ENCODE assay signal across 1 cellular context in the genomic region with DNA sequence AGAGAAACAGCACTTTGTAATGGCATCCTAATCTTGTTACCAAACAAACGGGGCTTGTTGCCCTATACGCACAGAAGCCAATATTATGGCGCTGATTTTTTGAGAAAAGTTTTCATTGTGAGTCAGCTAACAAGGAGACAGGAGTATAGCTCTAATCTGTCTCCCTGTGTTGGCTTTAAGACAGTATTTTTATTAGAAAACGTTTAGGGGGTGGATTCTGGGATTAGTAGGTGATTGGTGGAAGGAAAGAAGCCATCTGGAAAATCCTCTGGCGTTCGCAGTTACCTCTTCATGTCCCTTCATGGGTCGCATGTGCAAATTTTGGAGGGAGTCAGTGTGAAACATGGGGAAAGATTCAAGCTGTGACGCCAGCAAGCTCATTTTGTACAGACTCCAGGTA.
TF ChIP-seq lines count a peak whose summit lies in the region.

No MANE protein-coding gene starts in this region.

TF ChIP-seq in HepG2, 621 proteins besides CTCF, POLR2A, EP300 and RAD21:
- no peak for TF ChIP-seq CENPT (CRISPR knock-in tag; IDR thresholded peaks at IDR 0.05; ENCODE audit: low read depth)
- TF ChIP-seq, protein P1, sequence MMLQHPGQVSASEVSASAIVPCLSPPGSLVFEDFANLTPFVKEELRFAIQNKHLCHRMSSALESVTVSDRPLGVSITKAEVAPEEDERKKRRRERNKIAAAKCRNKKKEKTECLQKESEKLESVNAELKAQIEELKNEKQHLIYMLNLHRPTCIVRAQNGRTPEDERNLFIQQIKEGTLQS (CRISPR knock-in tag; IDR thresholded peaks at IDR 0.05) = no peak
- no peak for TF ChIP-seq FLYWCH1 (CRISPR knock-in tag; IDR thresholded peaks at IDR 0.05)
- no peak for TF ChIP-seq KLF13 (CRISPR knock-in tag; IDR thresholded peaks at IDR 0.05)
- TF ChIP-seq SIN3B (IDR thresholded peaks at IDR 0.05; ENCODE audit: low read length) = no peak
- no peak for TF ChIP-seq DNMT3B (CRISPR knock-in tag; conservative IDR thresholded peaks at IDR 0.05)
- no peak for TF ChIP-seq SRY (CRISPR knock-in tag; IDR thresholded peaks at IDR 0.05)
- no peak for TF ChIP-seq ZNF883 (CRISPR knock-in tag; IDR thresholded peaks at IDR 0.05; ENCODE audit: not compliant biosample characterization)
- TF ChIP-seq MIXL1 (CRISPR knock-in tag; IDR thresholded peaks at IDR 0.05) = no peak
- no peak for TF ChIP-seq KAT7 (CRISPR knock-in tag; IDR thresholded peaks at IDR 0.05; ENCODE audit: borderline replicate concordance)
- TF ChIP-seq ARHGAP35 (CRISPR knock-in tag; IDR thresholded peaks at IDR 0.05; ENCODE audit: borderline replicate concordance) = no peak
- TF ChIP-seq ZKSCAN1 (IDR thresholded peaks at IDR 0.05; ENCODE audit: low read length) = no peak
- TF ChIP-seq ZNF75D (CRISPR knock-in tag; IDR thresholded peaks at IDR 0.05; ENCODE audit: borderline replicate concordance) = no peak
- TF ChIP-seq YEATS4 (CRISPR knock-in tag; IDR thresholded peaks at IDR 0.05; ENCODE audit: borderline replicate concordance) = no peak
- TF ChIP-seq KLF11 (CRISPR knock-in tag; IDR thresholded peaks at IDR 0.05) = no peak
- TF ChIP-seq ZFP36L1 (CRISPR knock-in tag; IDR thresholded peaks at IDR 0.05) = no peak
- no peak for TF ChIP-seq ZNF878 (CRISPR knock-in tag; IDR thresholded peaks at IDR 0.05)
- no peak for TF ChIP-seq ZNF749 (CRISPR knock-in tag; IDR thresholded peaks at IDR 0.05; ENCODE audit: borderline replicate concordance)
- TF ChIP-seq ZNF644 (CRISPR knock-in tag; IDR thresholded peaks at IDR 0.05; ENCODE audit: low read depth) = no peak
